ENCODE assay signal across 10 cellular contexts in genomic region chr17:82859431-82860403, GRCh38. TPM values are rescaled to one million over a fixed set of nuclear protein-coding genes. Genes with fewer than 3 reads are reported as not detected.
DNase-seq lines count a peak whose midpoint lies in the region; ATAC-seq and TF ChIP-seq lines count a peak whose summit lies in the region.
"Had no signal": no experiment of that assay in that cellular context is flagged by ENCODE, and none has a peak within 500 bp of the region (broad histone marks: within the 10 kb centered on the region; RNA-seq: fewer than 3 reads in every experiment).

No MANE protein-coding gene starts in this region.

- peak overlapping the region; percentile 2 to 43 for H3K4me3 ChIP-seq in duodenal mucosa (ENCODE audit: low read depth in 1 of 2, low read length in 2 of 2)
- H3K4me3 ChIP-seq in mucosa of rectum (ENCODE audit: low read length in 2 of 2): no peak overlapping the region
- H3K4me3 ChIP-seq in suprapubic skin: no peak overlapping the region
- H3K4me3 ChIP-seq: SK-N-MC, uterus had no signal

- H3K27me3 ChIP-seq in duodenal mucosa (ENCODE audit: control insufficient read depth in 1 of 2, insufficient read depth in 2 of 2, low read length in 2 of 2) (no peaks in the 10 kb centered on the region), mucosa of rectum (ENCODE audit: control insufficient read depth in 2 of 2, insufficient read depth in 2 of 2, low read length in 2 of 2) (no peaks in the 10 kb centered on the region), suprapubic skin (no peaks in the 10 kb centered on the region)
- H3K27me3 ChIP-seq: uterus had no signal

- WGBS in suprapubic skin: 67% methylated on average over 19 of the region's 23 CpGs

- H3K36me3 ChIP-seq in duodenal mucosa (ENCODE audit: control insufficient read depth in 1 of 2, insufficient read depth in 2 of 2, low read length in 2 of 2): peaks cover 0 to 3% of the 10 kb centered on the region in 2 donors
- no peaks in the 10 kb centered on the region for H3K36me3 ChIP-seq in mucosa of rectum (ENCODE audit: control insufficient read depth in 2 of 2, insufficient read depth in 2 of 2, low read length in 2 of 2)
- peaks cover 1% of the 10 kb centered on the region for H3K36me3 ChIP-seq in suprapubic skin
- H3K36me3 ChIP-seq: uterus had no signal

- peak; percentile 65 for DNase-seq in GM03348 (ENCODE audit: low spot score)
- peak; percentile 65 to 75 for DNase-seq in activated CD4-positive, alpha-beta T cell treated with anti-CD3 and anti-CD28 coated beads, Interleukin-2, amount 50 U/mL, for 48 hours
- DNase-seq in suprapubic skin (ENCODE audit: low spot score in 2 of 2): peak in 1 of 2 donors; percentile 59
- no peak for DNase-seq in NCI-H1436 (lab: John Stamatoyannopoulos, UW)

- TF ChIP-seq CTCF in suprapubic skin (IDR thresholded peaks at IDR 0.05): no peak

- no peak for TF ChIP-seq RAD21 in Ishikawa (IDR thresholded peaks at IDR 0.05; ENCODE audit: low read depth)

- H3K9me3 ChIP-seq in duodenal mucosa (ENCODE audit: control insufficient read depth in 1 of 2, low read length in 2 of 2) (no peaks in the 10 kb centered on the region), mucosa of rectum (ENCODE audit: control insufficient read depth in 2 of 2, low read length in 2 of 2) (no peaks in the 10 kb centered on the region), suprapubic skin (no peaks in the 10 kb centered on the region)
- H3K9me3 ChIP-seq: uterus had no signal

- H3K27ac ChIP-seq in duodenal mucosa (ENCODE audit: low read depth, low read length) (peak overlapping the region; percentile 70), mucosa of rectum (ENCODE audit: low read depth in 2 of 2, low read length in 2 of 2) (peak overlapping the region; percentile 39 to 65), suprapubic skin (peak overlapping the region; percentile 92)
- H3K27ac ChIP-seq: SK-N-MC, uterus had no signal

- H3K4me1 ChIP-seq in duodenal mucosa (ENCODE audit: control insufficient read depth in 1 of 2, insufficient read depth in 2 of 2, low read length in 2 of 2) (peaks cover 13 to 20% of the 10 kb centered on the region in 2 donors), mucosa of rectum (ENCODE audit: control insufficient read depth in 2 of 2, insufficient read depth in 2 of 2, low read length in 2 of 2) (peaks cover 5 to 11% of the 10 kb centered on the region in 2 donors), suprapubic skin (peaks cover 50% of the 10 kb centered on the region)

- no peak for ATAC-seq in HG02588 (IDR thresholded peaks at IDR 0.05; ENCODE audit: unreplicated experiment)

- TF ChIP-seq POLR2A in suprapubic skin (IDR thresholded peaks at IDR 0.05): no peak

- H3K9ac ChIP-seq in duodenal mucosa (ENCODE audit: low read depth in 1 of 2, low read length in 2 of 2): peak overlapping the region; percentile 1 to 37
- H3K9ac ChIP-seq in mucosa of rectum (ENCODE audit: low read depth in 1 of 2, low read length in 2 of 2): peak overlapping the region in 1 of 2 donors; percentile 6

- TF ChIP-seq EP300 in Ishikawa (IDR thresholded peaks at IDR 0.05; ENCODE audit: borderline replicate concordance) (0 out of 2 replicates have a peak, but pooled peaks have one; percentile 43), suprapubic skin (IDR thresholded peaks at IDR 0.05) (no peak)

TF ChIP-seq in Ishikawa, 13 proteins besides CTCF, POLR2A, EP300 and RAD21:
- TF ChIP-seq USF1 (IDR thresholded peaks at IDR 0.05) (peak; percentile 30; the same call in 1 of the 2 replicates), CEBPB (IDR thresholded peaks at IDR 0.05) (no peak; the same call in 1 of the 2 replicates), TAF1 (IDR thresholded peaks at IDR 0.05; ENCODE audit: low read depth) (no peak), MAX (IDR thresholded peaks at IDR 0.05) (peak; percentile 78), NFIC (IDR thresholded peaks at IDR 0.05) (peak; percentile 40), TEAD4 (IDR thresholded peaks at IDR 0.05) (peak; percentile 47), FOXM1 (IDR thresholded peaks at IDR 0.05; ENCODE audit: borderline replicate concordance, low read depth) (no peak), EGR1 (IDR thresholded peaks at IDR 0.05) (peak; percentile 40; the same call in 1 of the 2 replicates), YY1 (IDR thresholded peaks at IDR 0.05; ENCODE audit: low read depth) (0 out of 2 replicates have a peak, but pooled peaks have one; percentile 44), TCF12 (IDR thresholded peaks at IDR 0.05; ENCODE audit: low read depth) (peak; percentile 83), ZBTB7A (IDR thresholded peaks at IDR 0.05; ENCODE audit: low read depth) (peak; percentile 83), CREB1 (IDR thresholded peaks at IDR 0.05; ENCODE audit: low read depth) (no peak), REST (IDR thresholded peaks at IDR 0.05; ENCODE audit: low read depth) (no peak)

RNA-seq across cellular contexts. Expression of gene ZNF750, which starts 19.9 kb away (rescaled TPM):
- 100 to 1,000 TPM; 117 to 353 (median 233) TPM for total RNA-seq in suprapubic skin

Comparison
In these comparisons a context has a peak if more than half of its experiments do, and no peak if none do; other contexts are left out.
1. H3K4me3 ChIP-seq: peak in duodenal mucosa (2 of 2); none in mucosa of rectum (0 of 2) and suprapubic skin (single experiment).
2. Peak in every context shown above with its lines, with median percentiles within 50 percentile points of each other: H3K27ac ChIP-seq.